15 cellular contexts compared by ENCODE assay signal in genomic region chr12:110007874-110008273, GRCh38. TPM values are rescaled to one million over a fixed set of nuclear protein-coding genes. Genes with fewer than 3 reads are reported as not detected.
DNase-seq lines count a peak whose midpoint lies in the region; ATAC-seq and TF ChIP-seq lines count a peak whose summit lies in the region.
"Had no signal": no experiment of that assay in that cellular context is flagged by ENCODE, and none has a peak within 500 bp of the region (broad histone marks: within the 10 kb centered on the region; RNA-seq: fewer than 3 reads in every experiment).

No MANE protein-coding gene starts in this region.

- H3K9me3 ChIP-seq in mucosa of descending colon = no peaks in the 10 kb centered on the region

- intact Hi-C loops in mucosa of descending colon (cut with DNase I, micrococcal nuclease) = no loop called here

- TF ChIP-seq CTCF in HL-60 (IDR thresholded peaks at IDR 0.05; ENCODE audit: insufficient read depth, low read length) (no peak), mucosa of descending colon (IDR thresholded peaks at IDR 0.05) (no peak)

- peaks cover 66% of the 10 kb centered on the region for H3K4me1 Mint-ChIP-seq in central memory CD8-positive, alpha-beta T cell

- no peak for ATAC-seq in central memory CD8-positive, alpha-beta T cell (replicated peaks; ENCODE audit: extremely low read depth, poor library complexity, severe bottlenecking)
- ATAC-seq in mucosa of descending colon = no peak
- ATAC-seq: HepG2, sciatic nerve had no signal

- no peak overlapping the region for H3K27ac Mint-ChIP-seq in central memory CD8-positive, alpha-beta T cell (ENCODE audit: low read depth)

- no peaks in the 10 kb centered on the region for H3K36me3 ChIP-seq in mucosa of descending colon (ENCODE audit: low read depth)

- no peaks in the 10 kb centered on the region for H3K27me3 Mint-ChIP-seq in central memory CD8-positive, alpha-beta T cell

- H3K4me1 ChIP-seq in mucosa of descending colon (ENCODE audit: low read depth) = peaks cover 23% of the 10 kb centered on the region

- H3K9me3 Mint-ChIP-seq in central memory CD8-positive, alpha-beta T cell = no peaks in the 10 kb centered on the region

- H3K27me3 ChIP-seq in HL-60 (ENCODE audit: insufficient read depth, poor library complexity, severe bottlenecking) = no peaks in the 10 kb centered on the region

- DNase-seq in CD1c-positive myeloid dendritic cell (ENCODE audit: extremely low spot score) = peak; percentile 92
- DNase-seq in HL-60 (ENCODE audit: low read depth in 1 of 2, low spot score in 1 of 2) = peak; percentile 54 to 55
- peak; percentile 86 for DNase-seq in SIG-M5 (lab: John Stamatoyannopoulos, UW)
- DNase-seq in central memory CD8-positive, alpha-beta T cell (ENCODE audit: low spot score in 2 of 2) = no peak
- no peak for DNase-seq in mucosa of descending colon
- no peak for DNase-seq in ecto neural progenitor cell (ENCODE audit: low spot score)
- DNase-seq in NCI-H1105 treated with DMSO at 0.1 percent for 48 hours (lab: John Stamatoyannopoulos, UW) = no peak
- no peak for DNase-seq in retina
- DNase-seq: anterior cingulate cortex; cerebellar nuclear complex; NCI-H1092 treated with DMSO at 0.1 percent for 48 hours; occipital lobe; stimulated activated CD4-positive, alpha-beta T cell treated with anti-CD3 and anti-CD28 coated beads, Interleukin-2, amount 100 ng/mL, for 24 hours had no signal

- peaks cover 20% of the 10 kb centered on the region for H3K36me3 Mint-ChIP-seq in central memory CD8-positive, alpha-beta T cell (ENCODE audit: insufficient read depth)

- H3K4me3 Mint-ChIP-seq in central memory CD8-positive, alpha-beta T cell = peak overlapping the region; percentile 27

- no peak overlapping the region for H3K4me3 ChIP-seq in HL-60 (replicated peaks; ENCODE audit: insufficient read depth, low read length)
- H3K4me3 ChIP-seq in mucosa of descending colon = no peak overlapping the region

- H3K27ac ChIP-seq in HL-60 (replicated peaks) = peak overlapping the region; percentile 59

RNA-seq across cellular contexts. Expression of gene ANKRD13A, which starts 8.6 kb away (rescaled TPM):
- total RNA-seq in mucosa of descending colon = 10 to 100 TPM; 56.0 to 75.2 (median 63.9) TPM

RNA-seq across cellular contexts. Expression of gene GIT2, which starts 11.7 kb away (rescaled TPM):
- total RNA-seq in mucosa of descending colon = 10 to 100 TPM; 33.3 to 46.2 (median 39.6) TPM

RNA-seq across cellular contexts. Expression of gene C12orf76, which starts 40.4 kb away (rescaled TPM):
- 10 to 100 TPM in 1 of 3 donors, 1 to 10 TPM in 2; 8.5 to 12.5 (median 8.8) TPM for total RNA-seq in mucosa of descending colon

Comparison
In these comparisons a context has a peak if more than half of its experiments do, and no peak if none do; other contexts are left out.
1. DNase-seq: peak in CD1c-positive myeloid dendritic cell (single experiment), HL-60 (2 of 2) and SIG-M5 (single experiment); none in central memory CD8-positive, alpha-beta T cell (0 of 2), mucosa of descending colon (0 of 3), ecto neural progenitor cell (single experiment), NCI-H1105 treated with DMSO at 0.1 percent for 48 hours (single experiment) and retina (single experiment).